ENCODE assay signal across 30 cellular contexts in genomic region chr3:128504957-128505730, GRCh38. TPM values are rescaled to one million over a fixed set of nuclear protein-coding genes. Genes with fewer than 3 reads are reported as not detected.
DNase-seq lines count a peak whose midpoint lies in the region; ATAC-seq and TF ChIP-seq lines count a peak whose summit lies in the region.
"Had no signal": no experiment of that assay in that cellular context is flagged by ENCODE, and none has a peak within 500 bp of the region (broad histone marks: within the 10 kb centered on the region; RNA-seq: fewer than 3 reads in every experiment).

No MANE protein-coding gene starts in this region.

- no peak for ATAC-seq in GM21825 (IDR thresholded peaks at IDR 0.05; ENCODE audit: unreplicated experiment)
- ATAC-seq: left cardiac atrium; natural killer cell treated with Interleukin-12 subunit alpha and Interleukin-12 subunit beta and Interleukin-15 and Interleukin-18, amount 100 ng/mL, for 72 hours; stimulated activated memory B cell treated with anti-CD40 and anti-IgM and Interleukin-4, amounts not matched to agents 10 μg/mL and 1 μg/mL and 100 μg/mL, for 72 hours had no signal

- peaks cover 24% of the 10 kb centered on the region for H3K36me3 Mint-ChIP-seq in Caco-2 (ENCODE audit: insufficient read depth, unreplicated experiment)
- no peaks in the 10 kb centered on the region for H3K36me3 Mint-ChIP-seq in activated T-helper 2 cell treated with anti-CD3 and anti-CD28 coated beads, Interferon-gamma antibody, Interleukin-2, Interleukin-4, amounts not matched to agents 10 μg/mL and 5 μg/mL and 100 μg/mL, durations not matched to agents 14 hours and 24 hours and 36 hours (ENCODE audit: low read depth)
- H3K36me3 Mint-ChIP-seq: natural killer cell treated with Interleukin-12 subunit alpha and Interleukin-12 subunit beta and Interleukin-15 and Interleukin-18, amount 100 ng/mL, for 72 hours; stimulated activated memory B cell treated with anti-CD40 and anti-IgM and Interleukin-4, amounts not matched to agents 10 μg/mL and 1 μg/mL and 100 μg/mL, for 72 hours had no signal

- H3K9me3 Mint-ChIP-seq in Caco-2 (ENCODE audit: unreplicated experiment) = no peaks in the 10 kb centered on the region
- no peaks in the 10 kb centered on the region for H3K9me3 Mint-ChIP-seq in activated T-helper 2 cell treated with anti-CD3 and anti-CD28 coated beads, Interferon-gamma antibody, Interleukin-2, Interleukin-4, amounts not matched to agents 10 μg/mL and 5 μg/mL and 100 μg/mL, durations not matched to agents 14 hours and 24 hours and 36 hours
- H3K9me3 Mint-ChIP-seq: activated naive CD4-positive, alpha-beta T cell treated with anti-CD3 and anti-CD28 coated beads for 36 hours; activated T-helper 1 cell treated with anti-CD3 and anti-CD28 coated beads, Interleukin-12 subunit alpha, Interleukin-12 subunit beta, Interleukin-2, Interleukin-4 antibody, amounts not matched to agents 30 ng/mL and 10 ng/mL and 1 ng/mL, durations not matched to agents 14 hours and 24 hours and 36 hours; central memory CD8-positive, alpha-beta T cell; HFFc6; natural killer cell treated with Interleukin-12 subunit alpha and Interleukin-12 subunit beta and Interleukin-15 and Interleukin-18, amount 100 ng/mL, for 72 hours had no signal

- no peaks in the 10 kb centered on the region for H3K79me2 ChIP-seq in PC-9 (ENCODE audit: low read depth)
- H3K79me2 ChIP-seq: hepatocyte had no signal

- H3K36me3 ChIP-seq in Caco-2 (ENCODE audit: control insufficient read depth, insufficient read depth, low read length) (no peaks in the 10 kb centered on the region), PC-9 (ENCODE audit: low read depth) (no peaks in the 10 kb centered on the region)
- H3K36me3 ChIP-seq: BLaER1 treated with 17β-estradiol and CSF1 and Interleukin-3, amounts not matched to agents 10 nM and 100 nM; SJCRH30; transverse colon had no signal

- intact Hi-C loops in Caco-2 (cut with micrococcal nuclease; ENCODE audit: unreplicated experiment) (loop anchor here (5.0 kb wide), 1 partner anchor 408 kb away; no protein-coding TSS in a partner anchor), PC-9 (cut with micrococcal nuclease; ENCODE audit: unreplicated experiment) (loop anchor here (1.0 kb wide), 2 partner anchors 15 to 81 kb away; no protein-coding TSS in a partner anchor), posterior vena cava (cut with DNase I) (no loop called here)
- intact Hi-C loops in activated T-helper 2 cell treated with anti-CD3 and anti-CD28 coated beads, Interferon-gamma antibody, Interleukin-2, Interleukin-4, amounts not matched to agents 10 μg/mL and 5 μg/mL and 100 μg/mL, durations not matched to agents 14 hours and 24 hours and 36 hours (cut with micrococcal nuclease) = no loop called here

- H3K9me2 ChIP-seq in PC-9 (ENCODE audit: insufficient read depth) = no peaks in the 10 kb centered on the region

- H2AFZ ChIP-seq in PC-9 = no peak overlapping the region
- H2AFZ ChIP-seq: GM23248, hepatocyte had no signal

- peak overlapping the region; percentile 48 for H3K27ac ChIP-seq in PC-9
- H3K27ac ChIP-seq: BLaER1 treated with 17β-estradiol and CSF1 and Interleukin-3, amounts not matched to agents 10 nM and 100 nM; GM23248; hepatocyte; KMS-11; SJCRH30; transverse colon had no signal

- H3K9me3 ChIP-seq in Caco-2 = no peaks in the 10 kb centered on the region
- H3K9me3 ChIP-seq in PC-9 (ENCODE audit: insufficient read depth, low read depth) = 0 out of 2 replicates have a peak, but pooled peaks cover 3% of the 10 kb centered on the region
- H3K9me3 ChIP-seq: SJCRH30, transverse colon had no signal

- POLR2A ChIA-PET in Caco-2 (lab: Charles Lee) = interaction anchor here (0.6 kb wide), 1 partner anchor 15 kb away, joined by 3 read pairs; no protein-coding TSS in a partner anchor
- POLR2A ChIA-PET in PC-9 (lab: Charles Lee; ENCODE audit: unreplicated experiment) = interaction anchor here (0.5 to 0.6 kb wide), 2 partner anchors 17 to 22 kb away, joined by 6 read pairs; no protein-coding TSS in a partner anchor

- H3K27me3 ChIP-seq in Caco-2 (replicated peaks; ENCODE audit: control insufficient read depth, insufficient read depth, low read length) (no peaks in the 10 kb centered on the region), PC-9 (ENCODE audit: insufficient read depth, low read depth) (no peaks in the 10 kb centered on the region)
- H3K27me3 ChIP-seq: BLaER1 treated with 17β-estradiol and CSF1 and Interleukin-3, amounts not matched to agents 10 nM and 100 nM; SJCRH30 had no signal

- BruUV-seq in Caco-2 (replicated peaks; lab: Mats Ljungman, UMichigan) = no TSS peak
- BruUV-seq in PC-9 (replicated peaks; lab: Mats Ljungman, UMichigan) = no TSS peak

- TF ChIP-seq CTCF in Caco-2 (IDR thresholded peaks at IDR 0.05; ENCODE audit: insufficient read depth in 1 of 2, low read depth in 1 of 2, low read length in 1 of 2, severe bottlenecking in 1 of 2, unreplicated experiment in 1 of 2) (no peak), PC-9 (conservative IDR thresholded peaks at IDR 0.05) (no peak), epithelial cell of esophagus (IDR thresholded peaks at IDR 0.05; ENCODE audit: insufficient read depth, low read depth, low read length, missing control alignments) (no peak)

- CTCF ChIA-PET in Caco-2 (lab: Charles Lee) = no interaction called here
- CTCF ChIA-PET in PC-9 (lab: Charles Lee) = no interaction called here

- no peaks in the 10 kb centered on the region for H3K27me3 Mint-ChIP-seq in Caco-2 (ENCODE audit: insufficient read depth, unreplicated experiment)
- peaks cover 20% of the 10 kb centered on the region for H3K27me3 Mint-ChIP-seq in activated T-helper 2 cell treated with anti-CD3 and anti-CD28 coated beads, Interferon-gamma antibody, Interleukin-2, Interleukin-4, amounts not matched to agents 10 μg/mL and 5 μg/mL and 100 μg/mL, durations not matched to agents 14 hours and 24 hours and 36 hours (ENCODE audit: low read depth)

- H3F3A ChIP-seq in PC-9 (ENCODE audit: insufficient read depth, low read depth) = peaks cover 7% of the 10 kb centered on the region; the same call in 1 of the 2 replicates

- H3K4me1 Mint-ChIP-seq in Caco-2 (ENCODE audit: low read depth, unreplicated experiment) = peaks cover 8% of the 10 kb centered on the region
- H3K4me1 Mint-ChIP-seq in activated T-helper 2 cell treated with anti-CD3 and anti-CD28 coated beads, Interferon-gamma antibody, Interleukin-2, Interleukin-4, amounts not matched to agents 10 μg/mL and 5 μg/mL and 100 μg/mL, durations not matched to agents 14 hours and 24 hours and 36 hours (ENCODE audit: low read depth) = no peaks in the 10 kb centered on the region
- H3K4me1 Mint-ChIP-seq: central memory CD8-positive, alpha-beta T cell; stimulated activated memory B cell treated with anti-CD40 and anti-IgM and Interleukin-4, amounts not matched to agents 10 μg/mL and 1 μg/mL and 100 μg/mL, for 72 hours had no signal

- H3K27ac Mint-ChIP-seq in Caco-2 (ENCODE audit: unreplicated experiment) = peak overlapping the region; percentile 83
- H3K27ac Mint-ChIP-seq in activated T-helper 2 cell treated with anti-CD3 and anti-CD28 coated beads, Interferon-gamma antibody, Interleukin-2, Interleukin-4, amounts not matched to agents 10 μg/mL and 5 μg/mL and 100 μg/mL, durations not matched to agents 14 hours and 24 hours and 36 hours = no peak overlapping the region
- H3K27ac Mint-ChIP-seq: activated naive CD4-positive, alpha-beta T cell treated with anti-CD3 and anti-CD28 coated beads for 36 hours; activated T-helper 1 cell treated with anti-CD3 and anti-CD28 coated beads, Interleukin-12 subunit alpha, Interleukin-12 subunit beta, Interleukin-2, Interleukin-4 antibody, amounts not matched to agents 30 ng/mL and 10 ng/mL and 1 ng/mL, durations not matched to agents 14 hours and 24 hours and 36 hours; HFFc6; natural killer cell treated with Interleukin-12 subunit alpha and Interleukin-12 subunit beta and Interleukin-15 and Interleukin-18, amount 100 ng/mL, for 72 hours; stimulated activated memory B cell treated with anti-CD40 and anti-IgM and Interleukin-4, amounts not matched to agents 10 μg/mL and 1 μg/mL and 100 μg/mL, for 72 hours had no signal

- peak overlapping the region; percentile 52 for H3K4me2 ChIP-seq in PC-9
- H3K4me2 ChIP-seq: BLaER1 treated with 17β-estradiol and CSF1 and Interleukin-3, amounts not matched to agents 10 nM and 100 nM; hepatocyte; KMS-11 had no signal

- H3K4me1 ChIP-seq in Caco-2 (peaks cover 16% of the 10 kb centered on the region), PC-9 (replicated peaks; ENCODE audit: insufficient read depth) (peaks cover 19% of the 10 kb centered on the region)
- H3K4me1 ChIP-seq: BLaER1 treated with 17β-estradiol and CSF1 and Interleukin-3, amounts not matched to agents 10 nM and 100 nM; SJCRH30; transverse colon had no signal

- DNase-seq in Caco-2 = peak; percentile 73 to 84
- DNase-seq in EH (ENCODE audit: low read depth) = peak; percentile 13
- DNase-seq in PC-9 = peak; percentile 85 to 86
- peak; percentile 64 for DNase-seq in epithelial cell of esophagus (ENCODE audit: low read depth)
- DNase-seq in activated T-helper 2 cell treated with anti-CD3 and anti-CD28 coated beads, Interferon-gamma antibody, Interleukin-2, Interleukin-4, amounts not matched to agents 10 μg/mL and 5 μg/mL and 100 μg/mL, durations not matched to agents 14 hours and 24 hours and 36 hours (ENCODE audit: low spot score) = no peak
- no peak for DNase-seq in posterior vena cava (ENCODE audit: low spot score)
- DNase-seq: activated CD4-positive, alpha-beta T cell treated with anti-CD3 and anti-CD28 coated beads, Interleukin-2, amount 50 U/mL, for 1 hour; activated naive CD4-positive, alpha-beta T cell treated with anti-CD3 and anti-CD28 coated beads for 36 hours; dermis blood vessel endothelial cell; DND-41; HFFc6; left cardiac atrium; NCI-H1436; occipital lobe; SJCRH30; T-helper 9 cell; transverse colon had no signal

- no peaks in the 10 kb centered on the region for H4K20me1 ChIP-seq in PC-9 (ENCODE audit: insufficient read depth)
- H4K20me1 ChIP-seq: BLaER1 treated with 17β-estradiol and CSF1 and Interleukin-3, amounts not matched to agents 10 nM and 100 nM had no signal

- no peak overlapping the region for H3K4me3 ChIP-seq in Caco-2 (ENCODE audit: low read depth, low read length)
- no peak overlapping the region for H3K4me3 ChIP-seq in PC-9
- H3K4me3 ChIP-seq in epithelial cell of esophagus (ENCODE audit: low read length) = no peak overlapping the region
- H3K4me3 ChIP-seq: BLaER1 treated with 17β-estradiol and CSF1 and Interleukin-3, amounts not matched to agents 10 nM and 100 nM; GM23248; hepatocyte; SJCRH30; transverse colon had no signal

- no peak overlapping the region for H3K4me3 Mint-ChIP-seq in Caco-2 (ENCODE audit: unreplicated experiment)
- no peak overlapping the region for H3K4me3 Mint-ChIP-seq in activated T-helper 2 cell treated with anti-CD3 and anti-CD28 coated beads, Interferon-gamma antibody, Interleukin-2, Interleukin-4, amounts not matched to agents 10 μg/mL and 5 μg/mL and 100 μg/mL, durations not matched to agents 14 hours and 24 hours and 36 hours (ENCODE audit: low read depth)
- H3K4me3 Mint-ChIP-seq: activated naive CD4-positive, alpha-beta T cell treated with anti-CD3 and anti-CD28 coated beads for 36 hours; activated T-helper 1 cell treated with anti-CD3 and anti-CD28 coated beads, Interleukin-12 subunit alpha, Interleukin-12 subunit beta, Interleukin-2, Interleukin-4 antibody, amounts not matched to agents 30 ng/mL and 10 ng/mL and 1 ng/mL, durations not matched to agents 14 hours and 24 hours and 36 hours; central memory CD8-positive, alpha-beta T cell; HFFc6; natural killer cell treated with Interleukin-12 subunit alpha and Interleukin-12 subunit beta and Interleukin-15 and Interleukin-18, amount 100 ng/mL, for 72 hours; stimulated activated memory B cell treated with anti-CD40 and anti-IgM and Interleukin-4, amounts not matched to agents 10 μg/mL and 1 μg/mL and 100 μg/mL, for 72 hours had no signal

RNA-seq across cellular contexts. Expression of gene GATA2, which starts 12.1 kb away (rescaled TPM):
- total RNA-seq in Caco-2 (2022) (12.5 and 13.3 TPM in 2 replicates), PC-9 (2021) (29.0 and 36.9 TPM in 2 replicates), posterior vena cava (10 to 100 TPM; 11.6 to 11.9 TPM)
- 0.09 and 0.28 TPM in 2 replicates for total RNA-seq in activated T-helper 2 cell treated with anti-CD3 and anti-CD28 coated beads, Interferon-gamma antibody, Interleukin-2, Interleukin-4, amounts not matched to agents 10 μg/mL and 5 μg/mL and 100 μg/mL, durations not matched to agents 14 hours and 24 hours and 36 hours

RNA-seq across cellular contexts. Expression of gene DNAJB8, which starts 38.5 kb away (rescaled TPM):
- total RNA-seq in Caco-2 (2022) = not detected in 2 replicates
- not detected in 2 replicates for total RNA-seq in PC-9 (2021)
- not detected in 2 replicates for total RNA-seq in activated T-helper 2 cell treated with anti-CD3 and anti-CD28 coated beads, Interferon-gamma antibody, Interleukin-2, Interleukin-4, amounts not matched to agents 10 μg/mL and 5 μg/mL and 100 μg/mL, durations not matched to agents 14 hours and 24 hours and 36 hours
- not detected for total RNA-seq in posterior vena cava
- total RNA-seq: activated naive CD4-positive, alpha-beta T cell treated with anti-CD3 and anti-CD28 coated beads for 36 hours; activated T-helper 1 cell treated with anti-CD3 and anti-CD28 coated beads, Interleukin-12 subunit alpha, Interleukin-12 subunit beta, Interleukin-2, Interleukin-4 antibody, amounts not matched to agents 30 ng/mL and 10 ng/mL and 1 ng/mL, durations not matched to agents 14 hours and 24 hours and 36 hours; dermis blood vessel endothelial cell; fibroblast of lung; GM23248; hepatocyte; HFFc6; left cardiac atrium; lung microvascular endothelial cell; mucosa of gallbladder; natural killer cell treated with Interleukin-12 subunit alpha and Interleukin-12 subunit beta and Interleukin-15 and Interleukin-18, amount 100 ng/mL, for 72 hours; occipital lobe; SJCRH30; subcutaneous adipose tissue; transverse colon had no signal

Comparison
In these comparisons a context has a peak if more than half of its experiments do, and no peak if none do; other contexts are left out.
1. DNase-seq: peak in Caco-2 (2 of 2), EH (single experiment), PC-9 (2 of 2) and epithelial cell of esophagus (single experiment); none in activated T-helper 2 cell treated with anti-CD3 and anti-CD28 coated beads, Interferon-gamma antibody, Interleukin-2, Interleukin-4, amounts not matched to agents 10 μg/mL and 5 μg/mL and 100 μg/mL, durations not matched to agents 14 hours and 24 hours and 36 hours (single experiment) and posterior vena cava (single experiment).
2. intact Hi-C loops: an anchor here in Caco-2 (5.0 kb wide) and PC-9 (1.0 kb wide); none called in activated T-helper 2 cell treated with anti-CD3 and anti-CD28 coated beads, Interferon-gamma antibody, Interleukin-2, Interleukin-4, amounts not matched to agents 10 μg/mL and 5 μg/mL and 100 μg/mL, durations not matched to agents 14 hours and 24 hours and 36 hours and posterior vena cava.